13 cellular contexts compared by ENCODE assay signal in genomic region chr14:81991998-81992397, GRCh38.
DNase-seq lines count a peak whose midpoint lies in the region; ATAC-seq, FAIRE-seq and TF ChIP-seq lines count a peak whose summit lies in the region.
"Had no signal": no experiment of that assay in that cellular context is flagged by ENCODE, and none has a peak within 500 bp of the region (broad histone marks: within the 10 kb centered on the region; RNA-seq: fewer than 3 reads in every experiment).

No MANE protein-coding gene starts in this region.

- no peak overlapping the region for H3K14ac ChIP-seq in H1 (ENCODE audit: insufficient read length)

- no peaks in the 10 kb centered on the region for H3K36me3 ChIP-seq in Loucy (ENCODE audit: insufficient read depth, low read length)
- H3K36me3 ChIP-seq in H1 (ENCODE audit: control insufficient read depth in 2 of 4, insufficient read depth in 4 of 4, low read length in 3 of 4) = no peaks in the 10 kb centered on the region
- H3K36me3 ChIP-seq in upper lobe of right lung = no peaks in the 10 kb centered on the region
- no peaks in the 10 kb centered on the region for H3K36me3 ChIP-seq in vagina
- H3K36me3 ChIP-seq: esophagus muscularis mucosa had no signal

- no peak overlapping the region for H2AK5ac ChIP-seq in H1 (ENCODE audit: low read depth, low read length)

- no peaks in the 10 kb centered on the region for H3K9me3 Mint-ChIP-seq in activated CD8-positive, alpha-beta T cell treated with anti-CD3 and anti-CD28 coated beads for 36 hours
- H3K9me3 Mint-ChIP-seq in activated CD8-positive, alpha-beta T cell treated with anti-CD3 and anti-CD28 coated beads, Interleukin-2, amount 10 ng/mL, durations not matched to agents 7 days and 5 days (ENCODE audit: insufficient read depth) = no peaks in the 10 kb centered on the region
- H3K9me3 Mint-ChIP-seq: T-helper 1 cell treated with Interleukin-12 subunit alpha and Interleukin-12 subunit beta and Interleukin-4 antibody, amounts not matched to agents 30 μg/mL and 1 μg/mL, for 36 hours had no signal

- TF ChIP-seq CTCF in activated CD8-positive, alpha-beta T cell treated with anti-CD3 and anti-CD28 coated beads for 36 hours (IDR thresholded peaks at IDR 0.05) = peak; percentile 31
- TF ChIP-seq CTCF in Loucy (conservative IDR thresholded peaks at IDR 0.05; ENCODE audit: low read length) = peak; percentile 49
- TF ChIP-seq CTCF in H1 (IDR thresholded peaks at IDR 0.05; ENCODE audit: control extremely low read depth in 1 of 3, insufficient read depth in 1 of 3, low read depth in 1 of 3, low read length in 3 of 3) = peak in 2 of 3 experiments; percentile 9 to 40; a peak in 2 of 4 replicates
- peak; percentile 14 for TF ChIP-seq CTCF in upper lobe of right lung (IDR thresholded peaks at IDR 0.05)
- no peak for TF ChIP-seq CTCF in vagina (IDR thresholded peaks at IDR 0.05)

- intact Hi-C loops in activated CD8-positive, alpha-beta T cell treated with anti-CD3 and anti-CD28 coated beads for 36 hours (cut with micrococcal nuclease) = no loop called here
- intact Hi-C loops in upper lobe of right lung (cut with DNase I) = no loop called here
- intact Hi-C loops in vagina (cut with DNase I) = no loop called here

- no peaks in the 10 kb centered on the region for H3K79me1 ChIP-seq in H1 (ENCODE audit: low read depth, low read length)

- POLR2A ChIA-PET in activated CD8-positive, alpha-beta T cell treated with anti-CD3 and anti-CD28 coated beads for 36 hours (lab: Charles Lee) = no interaction called here
- POLR2A ChIA-PET in activated CD8-positive, alpha-beta T cell treated with anti-CD3 and anti-CD28 coated beads, Interleukin-2, amount 10 ng/mL, durations not matched to agents 7 days and 5 days (lab: Charles Lee) = no interaction called here
- POLR2A ChIA-PET in H1 (lab: Charles Lee; ENCODE audit: partially characterized antibody) = no interaction called here

- no peak for ATAC-seq in activated CD8-positive, alpha-beta T cell treated with anti-CD3 and anti-CD28 coated beads for 36 hours
- no peak for ATAC-seq in activated CD8-positive, alpha-beta T cell treated with anti-CD3 and anti-CD28 coated beads, Interleukin-2, amount 10 ng/mL, durations not matched to agents 7 days and 5 days
- no peak for ATAC-seq in upper lobe of right lung
- ATAC-seq: naive thymus-derived CD4-positive, alpha-beta T cell had no signal

- no peak for FAIRE-seq in H1 (lab: Jason Lieb, UNC)
- FAIRE-seq: islet of Langerhans had no signal

- H3K27me3 ChIP-seq in Loucy (ENCODE audit: insufficient read depth, low read length, poor library complexity, severe bottlenecking) = no peaks in the 10 kb centered on the region
- no peaks in the 10 kb centered on the region for H3K27me3 ChIP-seq in H1 (replicated peaks in 1 of 4; ENCODE audit: control insufficient read depth in 3 of 4, extremely low read depth in 1 of 4, insufficient read depth in 3 of 4, low read length in 3 of 4)
- H3K27me3 ChIP-seq in upper lobe of right lung = peaks cover 8% of the 10 kb centered on the region
- no peaks in the 10 kb centered on the region for H3K27me3 ChIP-seq in vagina

- WGBS in H1 (ENCODE audit: extremely low coverage in 1 of 2, insufficient coverage in 1 of 2, insufficient read length in 1 of 2, insufficient replicate concordance in 2 of 2, low coverage in 1 of 2, low lambda C conversion rate in 2 of 2, missing lambda C conversion rate in 1 of 2), 2 experiments = 50% methylated on average over 1 of the region's 1 CpG; no CpG with 5 or more reads in 1 of the 2 experiments

- TF ChIP-seq POLR2A in H1 (IDR thresholded peaks at IDR 0.05; ENCODE audit: control extremely low read depth in 1 of 2, low read depth in 2 of 2, low read length in 2 of 2) (no peak), vagina (IDR thresholded peaks at IDR 0.05) (no peak)

- H3K23me2 ChIP-seq in H1 (ENCODE audit: low read depth, low read length) = no peaks in the 10 kb centered on the region

- no peak overlapping the region for H3K4me2 ChIP-seq in Loucy (ENCODE audit: low read depth, low read length, poor library complexity, severe bottlenecking)
- no peak overlapping the region for H3K4me2 ChIP-seq in H1 (ENCODE audit: insufficient read depth in 1 of 2, low read depth in 2 of 2, low read length in 2 of 2)

- no peak overlapping the region for H4K5ac ChIP-seq in H1 (ENCODE audit: insufficient read length, low read depth, low read length)

- H2AFZ ChIP-seq in Loucy (ENCODE audit: low read length) = no peak overlapping the region
- no peak overlapping the region for H2AFZ ChIP-seq in H1 (ENCODE audit: low read length)

- H3K4me3 Mint-ChIP-seq in activated CD8-positive, alpha-beta T cell treated with anti-CD3 and anti-CD28 coated beads for 36 hours = no peak overlapping the region
- H3K4me3 Mint-ChIP-seq in activated CD8-positive, alpha-beta T cell treated with anti-CD3 and anti-CD28 coated beads, Interleukin-2, amount 10 ng/mL, durations not matched to agents 7 days and 5 days = no peak overlapping the region
- H3K4me3 Mint-ChIP-seq: naive thymus-derived CD4-positive, alpha-beta T cell; T-helper 1 cell treated with Interleukin-12 subunit alpha and Interleukin-12 subunit beta and Interleukin-4 antibody, amounts not matched to agents 30 μg/mL and 1 μg/mL, for 36 hours had no signal

- no peak overlapping the region for H3K4ac ChIP-seq in H1 (replicated peaks; ENCODE audit: insufficient read length, low read depth, low read length)

- no peaks in the 10 kb centered on the region for H3K4me1 Mint-ChIP-seq in activated CD8-positive, alpha-beta T cell treated with anti-CD3 and anti-CD28 coated beads for 36 hours (ENCODE audit: low read depth)
- peaks cover 5% of the 10 kb centered on the region for H3K4me1 Mint-ChIP-seq in activated CD8-positive, alpha-beta T cell treated with anti-CD3 and anti-CD28 coated beads, Interleukin-2, amount 10 ng/mL, durations not matched to agents 7 days and 5 days (ENCODE audit: low read depth)
- H3K4me1 Mint-ChIP-seq: naive thymus-derived CD4-positive, alpha-beta T cell had no signal

- TF ChIP-seq EP300 in H1 (IDR thresholded peaks at IDR 0.05; ENCODE audit: borderline replicate concordance in 1 of 2, low read depth in 2 of 2, low read length in 2 of 2) = no peak

- no peak overlapping the region for H2BK20ac ChIP-seq in H1 (ENCODE audit: low read length)

- H3K79me2 ChIP-seq in Loucy (ENCODE audit: insufficient read depth, low read length) (no peaks in the 10 kb centered on the region), H1 (ENCODE audit: control insufficient read depth in 1 of 2, insufficient read depth in 2 of 2, low read length in 2 of 2) (no peaks in the 10 kb centered on the region)

- DNase-seq in activated CD8-positive, alpha-beta T cell treated with anti-CD3 and anti-CD28 coated beads for 36 hours = peak; percentile 2
- no peak for DNase-seq in activated CD8-positive, alpha-beta T cell treated with anti-CD3 and anti-CD28 coated beads, Interleukin-2, amount 10 ng/mL, durations not matched to agents 7 days and 5 days
- DNase-seq in H1 (ENCODE audit: low read depth in 1 of 2, low spot score in 2 of 2) = no peak
- DNase-seq in upper lobe of right lung = no peak
- no peak for DNase-seq in vagina (ENCODE audit: extremely low spot score in 2 of 2)
- no peak for DNase-seq in ecto neural progenitor cell (ENCODE audit: low spot score)
- DNase-seq in activated CD8-positive, alpha-beta memory T cell treated with anti-CD3 and anti-CD28 coated beads, Interleukin-2, amount 50 U/mL, for 4 hours = no peak
- DNase-seq: amygdala; naive thymus-derived CD4-positive, alpha-beta T cell had no signal

- no peaks in the 10 kb centered on the region for H3K36me3 Mint-ChIP-seq in activated CD8-positive, alpha-beta T cell treated with anti-CD3 and anti-CD28 coated beads for 36 hours (ENCODE audit: low read depth)
- H3K36me3 Mint-ChIP-seq in activated CD8-positive, alpha-beta T cell treated with anti-CD3 and anti-CD28 coated beads, Interleukin-2, amount 10 ng/mL, durations not matched to agents 7 days and 5 days (ENCODE audit: low read depth) = no peaks in the 10 kb centered on the region

- no peak overlapping the region for H3K23ac ChIP-seq in H1 (ENCODE audit: insufficient read length)

- H3K27ac ChIP-seq in H1 (ENCODE audit: low read depth, low read length) = no peak overlapping the region
- no peak overlapping the region for H3K27ac ChIP-seq in upper lobe of right lung
- no peak overlapping the region for H3K27ac ChIP-seq in vagina
- H3K27ac ChIP-seq: esophagus muscularis mucosa had no signal

- no peak overlapping the region for H3K56ac ChIP-seq in H1 (replicated peaks; ENCODE audit: insufficient read length, low read depth, low read length)

- H3K27ac Mint-ChIP-seq in activated CD8-positive, alpha-beta T cell treated with anti-CD3 and anti-CD28 coated beads for 36 hours = no peak overlapping the region
- no peak overlapping the region for H3K27ac Mint-ChIP-seq in activated CD8-positive, alpha-beta T cell treated with anti-CD3 and anti-CD28 coated beads, Interleukin-2, amount 10 ng/mL, durations not matched to agents 7 days and 5 days
- H3K27ac Mint-ChIP-seq: naive thymus-derived CD4-positive, alpha-beta T cell; T-helper 1 cell treated with Interleukin-12 subunit alpha and Interleukin-12 subunit beta and Interleukin-4 antibody, amounts not matched to agents 30 μg/mL and 1 μg/mL, for 36 hours had no signal

- CTCF ChIA-PET in activated CD8-positive, alpha-beta T cell treated with anti-CD3 and anti-CD28 coated beads for 36 hours (lab: Charles Lee) = interaction anchor here (1.4 to 2.9 kb wide), 2 partner anchors 15 to 282 kb away, joined by 3 to 9 read pairs; no protein-coding TSS in a partner anchor
- CTCF ChIA-PET in activated CD8-positive, alpha-beta T cell treated with anti-CD3 and anti-CD28 coated beads, Interleukin-2, amount 10 ng/mL, durations not matched to agents 7 days and 5 days (lab: Charles Lee) = no interaction called here
- CTCF ChIA-PET in H1 (lab: Charles Lee; ENCODE audit: partially characterized antibody) = interaction anchor here (0.6 to 6.1 kb wide), 26 partner anchors 9 to 880 kb away, joined by 3 to 61 read pairs (median 4); no protein-coding TSS in a partner anchor

- no peaks in the 10 kb centered on the region for H3K9me2 ChIP-seq in Loucy (replicated peaks; ENCODE audit: low read depth, low read length)

- no peak overlapping the region for H2BK12ac ChIP-seq in H1 (ENCODE audit: low read depth, low read length)

- H3K9ac ChIP-seq in Loucy (ENCODE audit: low read depth, low read length, poor library complexity, severe bottlenecking) (no peak overlapping the region), H1 (replicated peaks in 1 of 4; ENCODE audit: extremely low read depth in 1 of 4, low read depth in 3 of 4, low read length in 3 of 4) (no peak overlapping the region)

- H3K4me1 ChIP-seq in Loucy (ENCODE audit: insufficient read depth, low read length, poor library complexity, severe bottlenecking) = no peaks in the 10 kb centered on the region
- H3K4me1 ChIP-seq in H1 (replicated peaks in 1 of 4; ENCODE audit: control insufficient read depth in 3 of 4, insufficient read depth in 4 of 4, low read length in 3 of 4) = no peaks in the 10 kb centered on the region
- H3K4me1 ChIP-seq in upper lobe of right lung = no peaks in the 10 kb centered on the region
- no peaks in the 10 kb centered on the region for H3K4me1 ChIP-seq in vagina
- H3K4me1 ChIP-seq: esophagus muscularis mucosa had no signal

- H3K18ac ChIP-seq in H1 (ENCODE audit: extremely low read depth, low read length) = no peak overlapping the region

- H3K27me3 Mint-ChIP-seq in activated CD8-positive, alpha-beta T cell treated with anti-CD3 and anti-CD28 coated beads for 36 hours = peaks cover 3% of the 10 kb centered on the region
- H3K27me3 Mint-ChIP-seq in activated CD8-positive, alpha-beta T cell treated with anti-CD3 and anti-CD28 coated beads, Interleukin-2, amount 10 ng/mL, durations not matched to agents 7 days and 5 days (ENCODE audit: low read depth) = no peaks in the 10 kb centered on the region

- TF ChIP-seq RAD21 in H1 (IDR thresholded peaks at IDR 0.05 in 1 of 2, conservative IDR thresholded peaks at IDR 0.05 in 1 of 2; ENCODE audit: low read depth in 2 of 2, low read length in 2 of 2) = peak; percentile 26 to 30; a peak in 3 of 4 replicates

- H2BK120ac ChIP-seq in H1 (replicated peaks; ENCODE audit: low read depth, low read length) = no peak overlapping the region

- H4K20me1 ChIP-seq in Loucy (ENCODE audit: insufficient read depth, low read length, poor library complexity, severe bottlenecking) (no peaks in the 10 kb centered on the region), H1 (replicated peaks in 1 of 2; ENCODE audit: control insufficient read depth in 1 of 2, insufficient read depth in 2 of 2, low read length in 2 of 2) (no peaks in the 10 kb centered on the region)

- H2BK15ac ChIP-seq in H1 (ENCODE audit: low read length) = no peak overlapping the region

- H2BK5ac ChIP-seq in H1 (ENCODE audit: low read depth, low read length) = no peak overlapping the region

- H3K9me3 ChIP-seq in Loucy (ENCODE audit: insufficient read depth, low read depth, low read length) (no peaks in the 10 kb centered on the region), H1 (ENCODE audit: insufficient read depth in 2 of 2, low read depth in 1 of 2, low read length in 1 of 2) (no peaks in the 10 kb centered on the region), upper lobe of right lung (no peaks in the 10 kb centered on the region), vagina (no peaks in the 10 kb centered on the region)
- H3K9me3 ChIP-seq: esophagus muscularis mucosa had no signal

- no peak overlapping the region for H4K8ac ChIP-seq in H1 (ENCODE audit: extremely low read depth, insufficient read depth, low read length)

- H3F3A ChIP-seq in Loucy (ENCODE audit: low read depth) = no peaks in the 10 kb centered on the region

- H4K91ac ChIP-seq in H1 (replicated peaks; ENCODE audit: insufficient read length, low read length) = no peak overlapping the region

- no peak overlapping the region for H3K4me3 ChIP-seq in Loucy (ENCODE audit: low read length, poor library complexity, severe bottlenecking)
- H3K4me3 ChIP-seq in H1 (ENCODE audit: extremely low read depth in 1 of 4, insufficient read depth in 2 of 4, low read depth in 3 of 4, low read length in 4 of 4) = no peak overlapping the region
- H3K4me3 ChIP-seq in upper lobe of right lung = no peak overlapping the region
- no peak overlapping the region for H3K4me3 ChIP-seq in vagina
- H3K4me3 ChIP-seq: esophagus muscularis mucosa had no signal

Comparison
In these comparisons a context has a peak if more than half of its experiments do, and no peak if none do; other contexts are left out.
1. CTCF ChIP-seq: peak in activated CD8-positive, alpha-beta T cell treated with anti-CD3 and anti-CD28 coated beads for 36 hours (single experiment), Loucy (single experiment), H1 (2 of 3) and upper lobe of right lung (single experiment); none in vagina (0 of 3).